In the genomic region with DNA sequence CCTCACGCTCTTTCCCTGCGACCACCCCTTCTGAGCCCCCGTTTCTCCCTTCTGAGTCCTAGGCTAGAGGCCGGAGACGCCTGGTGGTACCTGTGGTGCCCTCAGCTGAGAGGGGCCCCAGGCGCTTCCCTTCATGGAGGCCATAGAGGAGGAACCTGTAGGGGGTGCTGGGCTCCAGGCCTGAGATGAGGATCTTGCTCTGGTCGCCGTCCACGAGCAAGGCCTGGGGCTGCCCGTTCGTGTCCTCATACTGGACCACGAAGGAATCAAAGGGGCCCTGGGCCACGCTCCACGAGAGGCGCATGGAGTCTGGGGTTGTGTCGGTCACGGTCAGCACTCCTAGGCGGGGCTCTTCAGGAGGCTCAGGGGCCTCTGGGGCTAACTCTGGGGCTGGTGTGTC, we compare ENCODE assay signal across 3 cellular contexts. TPM values are rescaled to one million over a fixed set of nuclear protein-coding genes. Genes with fewer than 3 reads are reported as not detected.
"Had no signal": no experiment of that assay in that cellular context is flagged by ENCODE, and none has a peak within 500 bp of the region (broad histone marks: within the 10 kb centered on the region; RNA-seq: fewer than 3 reads in every experiment).

No MANE protein-coding gene starts in this region.

RNA-seq across cellular contexts. Expression of gene CYP21A2, which starts 6.7 kb away (rescaled TPM):
- total RNA-seq: H7, HT1080, IMR-90 had no signal
